Comparison of ENCODE assay signal across 22 cellular contexts in genomic region chrX:9072281-9072680, GRCh38. TPM values are rescaled to one million over a fixed set of nuclear protein-coding genes. Genes with fewer than 3 reads are reported as not detected.
"Had no signal": no experiment of that assay in that cellular context is flagged by ENCODE, and none has a peak within 500 bp of the region (broad histone marks: within the 10 kb centered on the region; RNA-seq: fewer than 3 reads in every experiment).

No MANE protein-coding gene starts in this region.

- H3K9me3 Mint-ChIP-seq: activated naive CD4-positive, alpha-beta T cell treated with anti-CD3 and anti-CD28 coated beads for 36 hours; activated T-helper 1 cell treated with anti-CD3 and anti-CD28 coated beads, Interleukin-12 subunit alpha, Interleukin-12 subunit beta, Interleukin-2, Interleukin-4 antibody, amounts not matched to agents 30 ng/mL and 10 ng/mL and 1 ng/mL, durations not matched to agents 14 hours and 24 hours and 36 hours; memory B cell; natural killer cell treated with Interleukin-12 subunit alpha and Interleukin-12 subunit beta and Interleukin-15 and Interleukin-18, amount 100 ng/mL, for 72 hours had no signal

- H3K9me3 ChIP-seq: breast epithelium, gastroesophageal sphincter, left lung, psoas muscle, right lobe of liver, testis had no signal

- H3K4me3 ChIP-seq: breast epithelium, gastroesophageal sphincter, left lung, psoas muscle, right lobe of liver, testis had no signal

- H3K36me3 Mint-ChIP-seq: memory B cell; natural killer cell treated with Interleukin-12 subunit alpha and Interleukin-12 subunit beta and Interleukin-15 and Interleukin-18, amount 100 ng/mL, for 72 hours had no signal

- H3K36me3 ChIP-seq: breast epithelium, gastroesophageal sphincter, left lung, right lobe of liver, WERI-Rb-1 had no signal

- H3K4me1 ChIP-seq: breast epithelium, gastroesophageal sphincter, left lung, psoas muscle, right lobe of liver, testis had no signal

- ATAC-seq: activated CD8-positive, alpha-beta T cell treated with anti-CD3 and anti-CD28 coated beads, Interleukin-2, amount 10 ng/mL, durations not matched to agents 7 days and 5 days; gastroesophageal sphincter; left lung; natural killer cell treated with Interleukin-12 subunit alpha and Interleukin-12 subunit beta and Interleukin-15 and Interleukin-18, amount 100 ng/mL, for 72 hours; psoas muscle; right lobe of liver had no signal

- H3K27ac ChIP-seq: breast epithelium, gastroesophageal sphincter, left lung, psoas muscle, right lobe of liver, testis, WERI-Rb-1 had no signal

- DNase-seq: activated CD4-positive, alpha-beta T cell treated with anti-CD3 and anti-CD28 coated beads for 4 hours; activated CD8-positive, alpha-beta memory T cell treated with anti-CD3 and anti-CD28 coated beads, Interleukin-2, amount 50 U/mL, for 48 hours; activated CD8-positive, alpha-beta T cell treated with anti-CD3 and anti-CD28 coated beads, Interleukin-2, amount 10 ng/mL, durations not matched to agents 7 days and 5 days; activated naive CD4-positive, alpha-beta T cell treated with anti-CD3 and anti-CD28 coated beads for 36 hours; left lung; psoas muscle; right lobe of liver; stimulated activated CD4-positive, alpha-beta T cell treated with anti-CD3 and anti-CD28 coated beads, Interleukin-2, amount 100 ng/mL, for 24 hours; stimulated activated naive CD4-positive, alpha-beta T cell; T-helper 1 cell; testis; WERI-Rb-1 had no signal

- H3K27me3 ChIP-seq: gastroesophageal sphincter, left lung, right lobe of liver, testis had no signal

- H3K27ac Mint-ChIP-seq: activated CD8-positive, alpha-beta T cell treated with anti-CD3 and anti-CD28 coated beads, Interleukin-2, amount 10 ng/mL, durations not matched to agents 7 days and 5 days; activated naive CD4-positive, alpha-beta T cell treated with anti-CD3 and anti-CD28 coated beads for 36 hours; activated T-helper 1 cell treated with anti-CD3 and anti-CD28 coated beads, Interleukin-12 subunit alpha, Interleukin-12 subunit beta, Interleukin-2, Interleukin-4 antibody, amounts not matched to agents 30 ng/mL and 10 ng/mL and 1 ng/mL, durations not matched to agents 14 hours and 24 hours and 36 hours; memory B cell; natural killer cell treated with Interleukin-12 subunit alpha and Interleukin-12 subunit beta and Interleukin-15 and Interleukin-18, amount 100 ng/mL, for 72 hours had no signal

- H3K4me3 Mint-ChIP-seq: activated CD8-positive, alpha-beta T cell treated with anti-CD3 and anti-CD28 coated beads, Interleukin-2, amount 10 ng/mL, durations not matched to agents 7 days and 5 days; activated naive CD4-positive, alpha-beta T cell treated with anti-CD3 and anti-CD28 coated beads for 36 hours; activated T-helper 1 cell treated with anti-CD3 and anti-CD28 coated beads, Interleukin-12 subunit alpha, Interleukin-12 subunit beta, Interleukin-2, Interleukin-4 antibody, amounts not matched to agents 30 ng/mL and 10 ng/mL and 1 ng/mL, durations not matched to agents 14 hours and 24 hours and 36 hours; memory B cell; natural killer cell treated with Interleukin-12 subunit alpha and Interleukin-12 subunit beta and Interleukin-15 and Interleukin-18, amount 100 ng/mL, for 72 hours had no signal

RNA-seq across cellular contexts. Expression of gene FAM9B, which starts 38.4 kb away (rescaled TPM):
- total RNA-seq: activated CD8-positive, alpha-beta T cell treated with anti-CD3 and anti-CD28 coated beads, Interleukin-2, amount 10 ng/mL, durations not matched to agents 7 days and 5 days; activated naive CD4-positive, alpha-beta T cell treated with anti-CD3 and anti-CD28 coated beads for 36 hours; activated T-helper 1 cell treated with anti-CD3 and anti-CD28 coated beads, Interleukin-12 subunit alpha, Interleukin-12 subunit beta, Interleukin-2, Interleukin-4 antibody, amounts not matched to agents 30 ng/mL and 10 ng/mL and 1 ng/mL, durations not matched to agents 14 hours and 24 hours and 36 hours; breast epithelium; chondrocyte; dermis microvascular lymphatic vessel endothelial cell; gastroesophageal sphincter; natural killer cell treated with Interleukin-12 subunit alpha and Interleukin-12 subunit beta and Interleukin-15 and Interleukin-18, amount 100 ng/mL, for 72 hours; omental fat pad; psoas muscle had no signal
- polyA plus RNA-seq: esophagus, keratinocyte, psoas muscle had no signal
